ENCODE assay signal across 30 cellular contexts in the genomic region with DNA sequence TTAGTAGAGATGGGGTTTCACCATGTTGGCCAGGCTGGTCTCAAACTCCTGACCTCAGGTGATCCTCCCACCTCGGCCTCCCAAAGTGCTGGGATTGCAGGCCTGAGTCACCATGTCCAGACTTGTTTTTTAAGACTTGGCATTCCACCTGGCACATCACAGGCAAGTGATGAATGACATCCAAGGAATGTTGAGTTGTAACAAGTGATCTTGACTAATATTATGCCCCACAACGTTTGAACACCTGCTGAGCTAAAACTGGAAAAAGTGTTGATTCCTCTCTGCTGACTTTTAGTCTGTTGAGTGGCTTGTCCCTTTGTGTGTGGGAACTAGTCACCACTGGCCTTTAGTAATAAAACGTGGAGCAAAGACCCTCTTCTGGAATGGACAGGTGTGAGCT. TPM values are rescaled to one million over a fixed set of nuclear protein-coding genes. Genes with fewer than 3 reads are reported as not detected.
DNase-seq lines count a peak whose midpoint lies in the region; ATAC-seq and TF ChIP-seq lines count a peak whose summit lies in the region.
"Had no signal": no experiment of that assay in that cellular context is flagged by ENCODE, and none has a peak within 500 bp of the region (broad histone marks: within the 10 kb centered on the region; RNA-seq: fewer than 3 reads in every experiment).

No MANE protein-coding gene starts in this region.

- H3K27ac ChIP-seq in HCT116 (ENCODE audit: low read depth, low read length) (no peak overlapping the region), RWPE1 (peak overlapping the region; percentile 65), thoracic aorta (peak overlapping the region; percentile 37 to 49)
- H3K27ac ChIP-seq: brain microvascular endothelial cell, colonic mucosa, KMS-11, Peyer's patch, SJSA1, vagina had no signal

- RAD21 ChIA-PET in HCT116 (lab: Charles Lee; ENCODE audit: low non-redundant PET in 1 of 2, low total read pairs in 2 of 2, uncharacterized antibody in 2 of 2, unreplicated experiment in 2 of 2): no interaction called here

- H3K36me3 ChIP-seq in HCT116 (ENCODE audit: control insufficient read depth in 1 of 2, insufficient read depth in 2 of 2, low read length in 2 of 2) (no peaks in the 10 kb centered on the region), thoracic aorta (no peaks in the 10 kb centered on the region)
- H3K36me3 ChIP-seq: brain microvascular endothelial cell, colonic mucosa, Peyer's patch, SJSA1, vagina had no signal

- DNase-seq in HCT116 (ENCODE audit: low read depth, low spot score): peak; percentile 13
- DNase-seq in RWPE1 (ENCODE audit: low spot score): peak; percentile 65
- DNase-seq in glomerular visceral epithelial cell (ENCODE audit: extremely low spot score): peak; percentile 43
- DNase-seq in thoracic aorta (ENCODE audit: low spot score): no peak
- no peak for DNase-seq in stimulated activated CD4-positive, alpha-beta T cell treated with anti-CD3 and anti-CD28 coated beads, Interleukin-4, amount 100 ng/mL, for 4 hours
- no peak for DNase-seq in NCI-H2227 treated with DMSO at 0.1 percent for 48 hours (lab: John Stamatoyannopoulos, UW)
- no peak for DNase-seq in central memory CD4-positive, alpha-beta T cell
- DNase-seq: activated CD4-positive, CD25-positive, alpha-beta regulatory T cell treated with anti-CD3 and anti-CD28 coated beads, Interleukin-2, amount 50 U/mL, for 72 hours; activated gamma-delta T cell treated with Interleukin-2 at 50 U/mL for 16 hours; activated naive CD8-positive, alpha-beta T cell treated with anti-CD3 and anti-CD28 coated beads, Interleukin-2, amount 50 U/mL, for 24 hours; activated T-cell treated with anti-CD3 and anti-CD28 coated beads, Interleukin-2, amount 50 U/mL, for 1 hour; brain microvascular endothelial cell; CD4-positive, CD25-positive, alpha-beta regulatory T cell; colonic mucosa; glutamatergic neuron; mesenchymal stem cell; naive B cell; NCI-H1694; NCI-H524; NK-92 treated with Interleukin-12 subunit alpha and Interleukin-12 subunit beta, amount 100 ng/mL, for 24 hours; nucleus accumbens; Peyer's patch; substantia nigra; T-cell had no signal

- intact Hi-C loops in HCT116 (cut with micrococcal nuclease): no loop called here

- POLR2A ChIA-PET in HCT116 (lab: Charles Lee): no interaction called here
- POLR2A ChIA-PET in RWPE1 (lab: Yijun Ruan, JAX; ENCODE audit: low non-redundant PET): no interaction called here

- CTCF ChIA-PET in HCT116 (lab: Charles Lee): no interaction called here
- CTCF ChIA-PET in RWPE1 (lab: Yijun Ruan, JAX): interaction anchor here (0.5 kb wide), 1 partner anchor 76 kb away, joined by 3 read pairs; no protein-coding TSS in a partner anchor

- no peaks in the 10 kb centered on the region for H3K79me2 ChIP-seq in HCT116 (ENCODE audit: insufficient read depth, low read length)

- ATAC-seq in HCT116 (peak; percentile 25; the same call in 1 of the 2 replicates), thoracic aorta (ENCODE audit: insufficient number of reproducible peaks, low FRiP score, low read depth) (peak; percentile 13), GM19395 (IDR thresholded peaks at IDR 0.05; ENCODE audit: unreplicated experiment) (no peak)
- ATAC-seq: activated naive CD8-positive, alpha-beta T cell treated with anti-CD3 and anti-CD28 coated beads, Interleukin-2, amount 50 U/mL, for 24 hours; stimulated activated effector memory CD8-positive, alpha-beta T cell treated with anti-CD3 and anti-CD28 coated beads, Interleukin-12 subunit alpha, Interleukin-12 subunit beta, amount 100 ng/mL, for 72 hours; T-cell had no signal

- no peak overlapping the region for H3K4me3 ChIP-seq in HCT116 (replicated peaks in 1 of 2; ENCODE audit: low read depth in 1 of 2, low read length in 2 of 2)
- H3K4me3 ChIP-seq in thoracic aorta: no peak overlapping the region
- H3K4me3 ChIP-seq: colonic mucosa, Peyer's patch, SJSA1, smooth muscle cell, vagina had no signal

- no TSS peak for BruUV-seq in HCT116 (replicated peaks; lab: Mats Ljungman, UMichigan)

- H4K20me1 ChIP-seq in HCT116 (ENCODE audit: insufficient read depth): no peaks in the 10 kb centered on the region

- H3K27me3 ChIP-seq in HCT116 (ENCODE audit: insufficient read depth, low read length): no peaks in the 10 kb centered on the region
- no peaks in the 10 kb centered on the region for H3K27me3 ChIP-seq in thoracic aorta (replicated peaks; ENCODE audit: insufficient read depth)
- H3K27me3 ChIP-seq: brain microvascular endothelial cell, colonic mucosa, Peyer's patch, SJSA1, vagina had no signal

- TF ChIP-seq CTCF in HCT116 (IDR thresholded peaks at IDR 0.05 in 2 of 3, conservative IDR thresholded peaks at IDR 0.05 in 1 of 3; ENCODE audit: borderline replicate concordance in 1 of 3, insufficient read depth in 1 of 3, low read depth in 2 of 3, low read length in 2 of 3): no peak
- no peak for TF ChIP-seq CTCF in RWPE1 (conservative IDR thresholded peaks at IDR 0.05; ENCODE audit: low read depth)
- TF ChIP-seq CTCF in thoracic aorta (IDR thresholded peaks at IDR 0.05): no peak

- no peaks in the 10 kb centered on the region for H3K9me3 ChIP-seq in HCT116 (ENCODE audit: control insufficient read depth in 1 of 2, insufficient read depth in 1 of 2, low read depth in 1 of 2, low read length in 2 of 2)
- no peaks in the 10 kb centered on the region for H3K9me3 ChIP-seq in thoracic aorta
- H3K9me3 ChIP-seq: colonic mucosa, Peyer's patch, SJSA1, vagina had no signal

- TF ChIP-seq POLR2A in HCT116 (IDR thresholded peaks at IDR 0.05; ENCODE audit: borderline replicate concordance, extremely low read depth, insufficient read depth, insufficient read length): no peak

- H3K9me2 ChIP-seq in HCT116 (ENCODE audit: insufficient read depth): no peaks in the 10 kb centered on the region

- H3K9ac ChIP-seq in HCT116 (ENCODE audit: low read length): no peak overlapping the region
- H3K9ac ChIP-seq: KMS-11 had no signal

- TF ChIP-seq RAD21 in HCT116 (IDR thresholded peaks at IDR 0.05; ENCODE audit: low read depth): no peak

- H2AFZ ChIP-seq in HCT116 (ENCODE audit: low read depth, low read length, poor library complexity, severe bottlenecking): no peak overlapping the region

- peaks cover 0 to 20% of the 10 kb centered on the region in 2 experiments; a peak in 2 of 4 replicates for H3K4me1 ChIP-seq in HCT116 (ENCODE audit: control insufficient read depth in 1 of 2, insufficient read depth in 2 of 2, low read length in 2 of 2)
- peaks cover 4 to 8% of the 10 kb centered on the region in 2 donors for H3K4me1 ChIP-seq in thoracic aorta (ENCODE audit: control insufficient read depth in 1 of 2, low read depth in 2 of 2)
- H3K4me1 ChIP-seq: colonic mucosa, Peyer's patch, vagina had no signal

- peak overlapping the region; percentile 21; the same call in 1 of the 2 replicates for H3K4me2 ChIP-seq in HCT116 (ENCODE audit: low read length)
- H3K4me2 ChIP-seq: KMS-11, smooth muscle cell had no signal

TF ChIP-seq in HCT116, 20 proteins besides CTCF, POLR2A, EP300 and RAD21:
- TF ChIP-seq CBX3 (IDR thresholded peaks at IDR 0.05; ENCODE audit: low read depth) (no peak), SRF (IDR thresholded peaks at IDR 0.05; ENCODE audit: low read depth) (no peak), POLR2AphosphoS5 (IDR thresholded peaks at IDR 0.05; ENCODE audit: low read depth, low read length) (no peak), SIN3A (IDR thresholded peaks at IDR 0.05; ENCODE audit: low read depth) (no peak)
- TF ChIP-seq, protein P1, sequence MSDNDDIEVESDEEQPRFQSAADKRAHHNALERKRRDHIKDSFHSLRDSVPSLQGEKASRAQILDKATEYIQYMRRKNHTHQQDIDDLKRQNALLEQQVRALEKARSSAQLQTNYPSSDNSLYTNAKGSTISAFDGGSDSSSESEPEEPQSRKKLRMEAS (IDR thresholded peaks at IDR 0.05): no peak
- TF ChIP-seq, protein P2, sequence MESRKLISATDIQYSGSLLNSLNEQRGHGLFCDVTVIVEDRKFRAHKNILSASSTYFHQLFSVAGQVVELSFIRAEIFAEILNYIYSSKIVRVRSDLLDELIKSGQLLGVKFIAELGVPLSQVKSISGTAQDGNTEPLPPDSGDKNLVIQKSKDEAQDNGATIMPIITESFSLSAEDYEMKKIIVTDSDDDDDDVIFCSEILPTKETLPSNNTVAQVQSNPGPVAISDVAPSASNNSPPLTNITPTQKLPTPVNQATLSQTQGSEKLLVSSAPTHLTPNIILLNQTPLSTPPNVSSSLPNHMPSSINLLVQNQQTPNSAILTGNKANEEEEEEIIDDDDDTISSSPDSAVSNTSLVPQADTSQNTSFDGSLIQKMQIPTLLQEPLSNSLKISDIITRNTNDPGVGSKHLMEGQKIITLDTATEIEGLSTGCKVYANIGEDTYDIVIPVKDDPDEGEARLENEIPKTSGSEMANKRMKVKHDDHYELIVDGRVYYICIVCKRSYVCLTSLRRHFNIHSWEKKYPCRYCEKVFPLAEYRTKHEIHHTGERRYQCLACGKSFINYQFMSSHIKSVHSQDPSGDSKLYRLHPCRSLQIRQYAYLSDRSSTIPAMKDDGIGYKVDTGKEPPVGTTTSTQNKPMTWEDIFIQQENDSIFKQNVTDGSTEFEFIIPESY (IDR thresholded peaks at IDR 0.05; ENCODE audit: extremely low read depth, insufficient replicate concordance, low read length): no peak

RNA-seq across cellular contexts. Expression of a gene that starts 54.6 kb away (rescaled TPM):
- total RNA-seq in HCT116 (2021; ENCODE audit: unreplicated experiment) (216 TPM), thoracic aorta (100 to 1,000 TPM in 1 of 2 donors, 10 to 100 TPM in 1; 91.1 to 130 TPM)
- 51.1 and 99.3 TPM in 2 replicates for polyA plus RNA-seq in HCT116 (2012)

Comparison
In these comparisons a context has a peak if more than half of its experiments do, and no peak if none do; other contexts are left out.
1. DNase-seq: peak in HCT116 (single experiment), RWPE1 (single experiment) and glomerular visceral epithelial cell (single experiment); none in thoracic aorta (single experiment), stimulated activated CD4-positive, alpha-beta T cell treated with anti-CD3 and anti-CD28 coated beads, Interleukin-4, amount 100 ng/mL, for 4 hours (0 of 2), NCI-H2227 treated with DMSO at 0.1 percent for 48 hours (single experiment) and central memory CD4-positive, alpha-beta T cell (single experiment).